In the genomic region with DNA sequence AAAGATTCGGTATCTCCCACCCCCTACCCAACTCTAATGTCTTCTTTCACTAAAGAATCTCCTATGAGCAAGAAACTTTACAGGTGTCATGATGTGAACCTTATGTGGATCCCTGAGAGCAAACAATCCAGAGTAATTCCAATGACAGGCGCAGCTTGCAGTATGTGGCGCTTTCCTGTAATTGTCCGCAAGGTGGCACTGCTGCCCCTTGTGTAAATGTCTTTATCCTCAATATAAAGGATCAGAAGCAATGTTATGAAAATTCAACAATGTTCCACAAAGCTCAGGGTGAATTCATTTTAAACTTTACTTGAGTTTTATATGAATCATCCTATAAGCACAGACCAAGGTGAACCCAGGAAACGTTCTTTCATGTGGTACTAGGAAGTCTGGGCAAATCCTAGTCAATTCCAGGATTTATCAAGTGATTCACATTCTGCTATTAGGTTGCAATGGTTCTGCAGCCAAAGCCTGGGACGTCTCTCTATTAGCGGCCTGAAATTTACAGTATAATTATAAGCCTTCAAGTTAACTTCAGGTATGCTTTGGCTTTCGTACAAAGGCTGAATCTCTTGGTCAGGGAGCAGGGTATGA, we compare ENCODE assay signal across 8 cellular contexts.
DNase-seq lines count a peak whose midpoint lies in the region; ATAC-seq and TF ChIP-seq lines count a peak whose summit lies in the region.

No MANE protein-coding gene starts in this region.

- H3K4me3 ChIP-seq in lung = no peak overlapping the region

- H3K27ac ChIP-seq in lung (ENCODE audit: low read depth in 1 of 2, low read length in 1 of 2) = no peak overlapping the region

- peaks cover 16% of the 10 kb centered on the region for H3K4me1 Mint-ChIP-seq in activated CD4-positive, alpha-beta memory T cell treated with anti-CD3 and anti-CD28 coated beads, Interleukin-2, amount 10 ng/mL, durations not matched to agents 7 days and 5 days

- no peaks in the 10 kb centered on the region for H3K9me3 Mint-ChIP-seq in activated CD4-positive, alpha-beta memory T cell treated with anti-CD3 and anti-CD28 coated beads, Interleukin-2, amount 10 ng/mL, durations not matched to agents 7 days and 5 days

- 27 to 38% methylated on average over 8 of the region's 8 CpGs for WGBS in lung, 2 donors

- H3K36me3 Mint-ChIP-seq in activated CD4-positive, alpha-beta memory T cell treated with anti-CD3 and anti-CD28 coated beads, Interleukin-2, amount 10 ng/mL, durations not matched to agents 7 days and 5 days (ENCODE audit: low read depth) = no peaks in the 10 kb centered on the region

- H3K27ac Mint-ChIP-seq in activated CD4-positive, alpha-beta memory T cell treated with anti-CD3 and anti-CD28 coated beads, Interleukin-2, amount 10 ng/mL, durations not matched to agents 7 days and 5 days = no peak overlapping the region

- H3K36me3 ChIP-seq in lung (ENCODE audit: control insufficient read depth in 2 of 2, insufficient read depth in 2 of 2, low read length in 2 of 2) = no peaks in the 10 kb centered on the region

- H3K27me3 Mint-ChIP-seq in activated CD4-positive, alpha-beta memory T cell treated with anti-CD3 and anti-CD28 coated beads, Interleukin-2, amount 10 ng/mL, durations not matched to agents 7 days and 5 days = peaks cover 13% of the 10 kb centered on the region

- no peaks in the 10 kb centered on the region for H3K4me1 ChIP-seq in lung (ENCODE audit: control insufficient read depth in 2 of 2, insufficient read depth in 2 of 2, low read length in 2 of 2)

- POLR2A ChIA-PET in activated CD4-positive, alpha-beta memory T cell treated with anti-CD3 and anti-CD28 coated beads, Interleukin-2, amount 10 ng/mL, durations not matched to agents 7 days and 5 days (lab: Charles Lee) = interaction anchor here (1.5 to 1.7 kb wide), 2 partner anchors 228 to 312 kb away, joined by 3 to 4 read pairs; no protein-coding TSS in a partner anchor

- ATAC-seq in HG03280 (IDR thresholded peaks at IDR 0.05; ENCODE audit: unreplicated experiment) (peak; percentile 43), lung (ENCODE audit: insufficient read depth, low FRiP score) (peak; percentile 82)

- TF ChIP-seq CTCF in lung (IDR thresholded peaks at IDR 0.05; ENCODE audit: control extremely low read depth, extremely low read depth) = peak; percentile 93

- DNase-seq in SIG-M5 treated with dmso at 0.1 percent for 504 hours (lab: John Stamatoyannopoulos, UW; ENCODE audit: unreplicated experiment) (peak; percentile 56), SIG-M5 (lab: John Stamatoyannopoulos, UW) (no peak), NCI-H510A (lab: John Stamatoyannopoulos, UW) (peak; percentile 21), lung (ENCODE audit: low spot score) (peak; percentile 68)
- peak; percentile 76 for DNase-seq in activated CD4-positive, alpha-beta memory T cell treated with anti-CD3 and anti-CD28 coated beads, Interleukin-2, amount 10 ng/mL, durations not matched to agents 7 days and 5 days
- peak; percentile 53 for DNase-seq in effector CD8-positive, alpha-beta T cell (lab: John Stamatoyannopoulos, UW)
- DNase-seq in stimulated activated CD8-positive, alpha-beta memory T cell treated with anti-CD3 and anti-CD28 coated beads, Interleukin-15, amount 100 ng/mL, for 1 hour (ENCODE audit: low read depth) = peak; percentile 58

- no peak overlapping the region for H3K4me3 Mint-ChIP-seq in activated CD4-positive, alpha-beta memory T cell treated with anti-CD3 and anti-CD28 coated beads, Interleukin-2, amount 10 ng/mL, durations not matched to agents 7 days and 5 days

- CTCF ChIA-PET in activated CD4-positive, alpha-beta memory T cell treated with anti-CD3 and anti-CD28 coated beads, Interleukin-2, amount 10 ng/mL, durations not matched to agents 7 days and 5 days (lab: Charles Lee) = interaction anchor here (0.6 to 6.9 kb wide), 26 partner anchors 10 to 466 kb away, joined by 3 to 99 read pairs (median 5); partner anchors contain the start of genes C9orf40 and CARNMT1

- H3K27me3 ChIP-seq in lung (ENCODE audit: control insufficient read depth, insufficient read depth) = no peaks in the 10 kb centered on the region

- no peaks in the 10 kb centered on the region for H3K9me3 ChIP-seq in lung (ENCODE audit: control insufficient read depth in 2 of 2, insufficient read depth in 1 of 2, low read length in 1 of 2)
